Comparison of ENCODE assay signal across 9 cellular contexts in the genomic region with DNA sequence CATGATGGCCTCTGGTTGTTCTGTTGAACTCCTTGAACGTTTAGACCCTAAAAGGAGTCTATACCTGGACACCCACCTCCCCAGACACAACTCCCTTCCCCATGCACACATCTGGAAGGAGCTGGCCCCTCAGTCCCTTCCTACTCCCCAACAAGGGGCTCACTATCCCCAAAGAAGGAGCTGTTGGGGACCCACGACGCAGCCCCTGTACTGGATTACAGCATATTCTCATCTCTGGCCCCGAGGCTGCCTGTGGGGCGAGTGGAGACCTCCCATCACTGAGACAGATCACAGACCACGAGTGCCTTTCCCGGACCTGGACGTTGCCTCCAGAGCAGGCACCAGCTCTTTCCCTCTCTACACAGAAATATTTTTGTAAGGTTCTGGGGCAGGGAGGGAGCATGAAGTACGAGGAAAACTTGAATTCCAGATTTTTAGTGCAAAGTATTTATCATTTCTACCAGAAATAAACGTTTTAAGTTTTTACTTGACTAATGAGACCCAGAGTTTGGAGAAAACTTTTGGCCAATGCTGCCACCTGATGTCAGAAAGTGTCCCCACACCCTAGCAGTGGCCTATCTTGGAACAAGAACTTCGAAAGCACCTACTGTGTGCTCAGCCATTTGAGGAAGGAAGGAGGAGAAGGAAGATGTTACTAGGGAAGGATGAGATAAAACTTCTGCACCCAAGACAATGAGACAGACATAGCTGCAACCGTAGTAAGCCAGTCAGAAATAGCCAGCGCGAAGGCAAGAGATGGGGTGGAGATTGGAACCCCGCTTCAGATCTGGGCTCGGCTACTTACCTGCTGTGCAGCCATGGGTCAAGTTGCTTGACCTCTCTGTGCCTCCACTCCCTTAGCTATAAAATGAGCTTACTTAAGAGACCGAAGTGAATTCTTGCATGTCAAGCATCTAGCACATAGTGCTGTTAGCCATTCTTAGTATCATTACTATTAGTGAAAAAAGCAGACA. TPM values are rescaled to one million over a fixed set of nuclear protein-coding genes. Genes with fewer than 3 reads are reported as not detected.
DNase-seq lines count a peak whose midpoint lies in the region; ATAC-seq, FAIRE-seq and TF ChIP-seq lines count a peak whose summit lies in the region.
"Had no signal": no experiment of that assay in that cellular context is flagged by ENCODE, and none has a peak within 500 bp of the region (broad histone marks: within the 10 kb centered on the region; RNA-seq: fewer than 3 reads in every experiment).

No MANE protein-coding gene starts in this region.

- intact Hi-C loops in HCT116 (cut with micrococcal nuclease) = loop anchor here (1.0 to 2.0 kb wide), 2 partner anchors 57 to 563 kb away; no protein-coding TSS in a partner anchor

- no peak for FAIRE-seq in astrocyte (lab: Jason Lieb, UNC)
- FAIRE-seq: colon had no signal

- peak; percentile 82 for TF ChIP-seq CTCF in BE2C (IDR thresholded peaks at IDR 0.05; ENCODE audit: low read depth, low read length)
- TF ChIP-seq CTCF in HCT116 (IDR thresholded peaks at IDR 0.05 in 2 of 3, conservative IDR thresholded peaks at IDR 0.05 in 1 of 3; ENCODE audit: borderline replicate concordance in 1 of 3, insufficient read depth in 1 of 3, low read depth in 2 of 3, low read length in 2 of 3) = peak; percentile 68 to 78 (median 72)
- peak; percentile 82 for TF ChIP-seq CTCF in astrocyte (IDR thresholded peaks at IDR 0.05; ENCODE audit: insufficient read depth, low read depth, low read length)

- H3K9me3 ChIP-seq in BE2C (0 out of 2 replicates have a peak, but pooled peaks cover 2% of the 10 kb centered on the region), HCT116 (ENCODE audit: control insufficient read depth in 1 of 2, insufficient read depth in 1 of 2, low read depth in 1 of 2, low read length in 2 of 2) (no peaks in the 10 kb centered on the region), astrocyte (ENCODE audit: insufficient read depth, low read depth, low read length) (no peaks in the 10 kb centered on the region)

- no peaks in the 10 kb centered on the region for H3K4me1 Mint-ChIP-seq in astrocyte (ENCODE audit: low read depth, unreplicated experiment)

- H3K4me2 ChIP-seq in HCT116 (ENCODE audit: low read length) = no peak overlapping the region
- no peak overlapping the region for H3K4me2 ChIP-seq in astrocyte (ENCODE audit: low read length)

- H3K79me2 ChIP-seq in HCT116 (ENCODE audit: insufficient read depth, low read length) (no peaks in the 10 kb centered on the region), astrocyte (ENCODE audit: insufficient read depth, low read length) (no peaks in the 10 kb centered on the region)

- TF ChIP-seq RAD21 in HCT116 (IDR thresholded peaks at IDR 0.05; ENCODE audit: low read depth) = peak; percentile 85

- no peak overlapping the region for H2AFZ ChIP-seq in HCT116 (ENCODE audit: low read depth, low read length, poor library complexity, severe bottlenecking)
- H2AFZ ChIP-seq in astrocyte (ENCODE audit: low read depth, low read length) = no peak overlapping the region

- DNase-seq in BE2C = no peak
- DNase-seq in HCT116 (ENCODE audit: low read depth, low spot score) = no peak
- DNase-seq in astrocyte (ENCODE audit: low read depth) = no peak
- peak; percentile 48 to 62 for DNase-seq in lung microvascular endothelial cell (ENCODE audit: low read depth in 2 of 2)
- DNase-seq in activated CD8-positive, alpha-beta memory T cell treated with anti-CD3 and anti-CD28 coated beads, Interleukin-2, amount 50 U/mL, for 4 hours = no peak
- no peak for DNase-seq in putamen (ENCODE audit: low spot score)
- DNase-seq in mesenteric fat pad (ENCODE audit: low spot score) = no peak

- H3K9me2 ChIP-seq in HCT116 (ENCODE audit: insufficient read depth) = no peaks in the 10 kb centered on the region

- ATAC-seq in HCT116 (peak; percentile 59; the same call in 1 of the 2 replicates), GM18519 (IDR thresholded peaks at IDR 0.05; ENCODE audit: low FRiP score, unreplicated experiment) (no peak)

- H3K4me1 ChIP-seq in BE2C (no peaks in the 10 kb centered on the region), HCT116 (ENCODE audit: control insufficient read depth in 1 of 2, insufficient read depth in 2 of 2, low read length in 2 of 2) (no peaks in the 10 kb centered on the region), astrocyte (ENCODE audit: insufficient read depth, low read length) (peaks cover 8% of the 10 kb centered on the region)

- H3K27ac ChIP-seq in HCT116 (ENCODE audit: low read depth, low read length) (no peak overlapping the region), astrocyte (ENCODE audit: low read depth, low read length) (no peak overlapping the region)

- RAD21 ChIA-PET in HCT116 (lab: Charles Lee; ENCODE audit: low non-redundant PET in 1 of 2, low total read pairs in 2 of 2, uncharacterized antibody in 2 of 2, unreplicated experiment in 2 of 2) = no interaction called here

- H3K36me3 Mint-ChIP-seq in astrocyte (ENCODE audit: low read depth, unreplicated experiment) = peaks cover 7% of the 10 kb centered on the region

- H3K4me3 Mint-ChIP-seq in astrocyte (ENCODE audit: unreplicated experiment) = no peak overlapping the region

- BruUV-seq in HCT116 (replicated peaks; lab: Mats Ljungman, UMichigan) = TSS peak; percentile 46

- no peak overlapping the region for H3K27ac Mint-ChIP-seq in astrocyte (ENCODE audit: unreplicated experiment)

- H3K9ac ChIP-seq in HCT116 (ENCODE audit: low read length) (no peak overlapping the region), astrocyte (ENCODE audit: low read length) (no peak overlapping the region)

- H3K27me3 ChIP-seq in BE2C (peaks cover 4% of the 10 kb centered on the region; the same call in 1 of the 2 replicates), HCT116 (ENCODE audit: insufficient read depth, low read length) (no peaks in the 10 kb centered on the region; the same call in 1 of the 2 replicates), astrocyte (ENCODE audit: insufficient read depth, low read length) (peaks cover 15% of the 10 kb centered on the region)

- no peak overlapping the region for H3K4me3 ChIP-seq in BE2C (ENCODE audit: low read depth, low read length)
- H3K4me3 ChIP-seq in HCT116 (replicated peaks in 1 of 2; ENCODE audit: low read depth in 1 of 2, low read length in 2 of 2) = no peak overlapping the region
- H3K4me3 ChIP-seq in astrocyte (ENCODE audit: insufficient read depth, low read depth, low read length) = no peak overlapping the region

- CTCF ChIA-PET in HCT116 (lab: Charles Lee) = interaction anchor here (1.1 to 11.9 kb wide), 5 partner anchors 17 to 72 kb away, joined by 3 to 240 read pairs (median 4); no protein-coding TSS in a partner anchor

- TF ChIP-seq POLR2A in HCT116 (IDR thresholded peaks at IDR 0.05; ENCODE audit: borderline replicate concordance, extremely low read depth, insufficient read depth, insufficient read length) = no peak

- H3K9me3 Mint-ChIP-seq in astrocyte (ENCODE audit: unreplicated experiment) = peaks cover 2% of the 10 kb centered on the region

- peaks cover 57% of the 10 kb centered on the region for H3K27me3 Mint-ChIP-seq in astrocyte (ENCODE audit: low read depth, unreplicated experiment)

- H4K20me1 ChIP-seq in HCT116 (ENCODE audit: insufficient read depth) (no peaks in the 10 kb centered on the region), astrocyte (ENCODE audit: insufficient read depth, low read length) (peaks cover 4% of the 10 kb centered on the region)

- POLR2A ChIA-PET in HCT116 (lab: Charles Lee) = no interaction called here

- no peaks in the 10 kb centered on the region for H3K36me3 ChIP-seq in BE2C
- no peaks in the 10 kb centered on the region for H3K36me3 ChIP-seq in HCT116 (ENCODE audit: control insufficient read depth in 1 of 2, insufficient read depth in 2 of 2, low read length in 2 of 2)
- no peaks in the 10 kb centered on the region for H3K36me3 ChIP-seq in astrocyte (ENCODE audit: insufficient read depth, low read length)

TF ChIP-seq in HCT116, 20 proteins besides CTCF, POLR2A, EP300 and RAD21:
- TF ChIP-seq, protein P1, sequence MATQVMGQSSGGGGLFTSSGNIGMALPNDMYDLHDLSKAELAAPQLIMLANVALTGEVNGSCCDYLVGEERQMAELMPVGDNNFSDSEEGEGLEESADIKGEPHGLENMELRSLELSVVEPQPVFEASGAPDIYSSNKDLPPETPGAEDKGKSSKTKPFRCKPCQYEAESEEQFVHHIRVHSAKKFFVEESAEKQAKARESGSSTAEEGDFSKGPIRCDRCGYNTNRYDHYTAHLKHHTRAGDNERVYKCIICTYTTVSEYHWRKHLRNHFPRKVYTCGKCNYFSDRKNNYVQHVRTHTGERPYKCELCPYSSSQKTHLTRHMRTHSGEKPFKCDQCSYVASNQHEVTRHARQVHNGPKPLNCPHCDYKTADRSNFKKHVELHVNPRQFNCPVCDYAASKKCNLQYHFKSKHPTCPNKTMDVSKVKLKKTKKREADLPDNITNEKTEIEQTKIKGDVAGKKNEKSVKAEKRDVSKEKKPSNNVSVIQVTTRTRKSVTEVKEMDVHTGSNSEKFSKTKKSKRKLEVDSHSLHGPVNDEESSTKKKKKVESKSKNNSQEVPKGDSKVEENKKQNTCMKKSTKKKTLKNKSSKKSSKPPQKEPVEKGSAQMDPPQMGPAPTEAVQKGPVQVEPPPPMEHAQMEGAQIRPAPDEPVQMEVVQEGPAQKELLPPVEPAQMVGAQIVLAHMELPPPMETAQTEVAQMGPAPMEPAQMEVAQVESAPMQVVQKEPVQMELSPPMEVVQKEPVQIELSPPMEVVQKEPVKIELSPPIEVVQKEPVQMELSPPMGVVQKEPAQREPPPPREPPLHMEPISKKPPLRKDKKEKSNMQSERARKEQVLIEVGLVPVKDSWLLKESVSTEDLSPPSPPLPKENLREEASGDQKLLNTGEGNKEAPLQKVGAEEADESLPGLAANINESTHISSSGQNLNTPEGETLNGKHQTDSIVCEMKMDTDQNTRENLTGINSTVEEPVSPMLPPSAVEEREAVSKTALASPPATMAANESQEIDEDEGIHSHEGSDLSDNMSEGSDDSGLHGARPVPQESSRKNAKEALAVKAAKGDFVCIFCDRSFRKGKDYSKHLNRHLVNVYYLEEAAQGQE (IDR thresholded peaks at IDR 0.05; ENCODE audit: low read depth) = no peak
- TF ChIP-seq EZH2phosphoT487 (IDR thresholded peaks at IDR 0.05; ENCODE audit: borderline replicate concordance) (no peak), CEBPB (IDR thresholded peaks at IDR 0.05; ENCODE audit: low read depth) (no peak)

RNA-seq across cellular contexts. Expression of gene POU2F3, which starts 10.2 kb away (rescaled TPM):
- not detected for polyA plus RNA-seq in BE2C (2012; ENCODE audit: insufficient read depth, insufficient read length, low read depth)
- total RNA-seq in HCT116 (2021; ENCODE audit: unreplicated experiment) (0.15 TPM), astrocyte (0.20 TPM in 1 of 2 replicates, not detected in the other), lung microvascular endothelial cell (under 0.01 TPM in 1 of 2 replicates, not detected in the other), mesenteric fat pad (0.19 TPM)
- 0.12 and 0.26 TPM in 2 replicates for polyA plus RNA-seq in HCT116 (2012)

RNA-seq across cellular contexts. Expression of gene OAF, which starts 18.9 kb away (rescaled TPM):
- 43.1 TPM for polyA plus RNA-seq in BE2C (2012; ENCODE audit: insufficient read depth, insufficient read length, low read depth)
- total RNA-seq in HCT116 (2021; ENCODE audit: unreplicated experiment) (32.3 TPM), astrocyte (20.9 and 22.5 TPM in 2 replicates), lung microvascular endothelial cell (16.6 and 17.3 TPM in 2 replicates), mesenteric fat pad (68.4 TPM)
- 24.3 and 26.3 TPM in 2 replicates for polyA plus RNA-seq in HCT116 (2012)

Comparison
In these comparisons a context has a peak if more than half of its experiments do, and no peak if none do; other contexts are left out.
1. DNase-seq: peak in lung microvascular endothelial cell (2 of 2); none in BE2C (single experiment), HCT116 (single experiment), astrocyte (single experiment), activated CD8-positive, alpha-beta memory T cell treated with anti-CD3 and anti-CD28 coated beads, Interleukin-2, amount 50 U/mL, for 4 hours (single experiment), putamen (single experiment) and mesenteric fat pad (single experiment).
2. Peak in every context shown above with its lines, with median percentiles within 50 percentile points of each other: CTCF ChIP-seq.